9 cellular contexts compared by ENCODE assay signal in the genomic region with DNA sequence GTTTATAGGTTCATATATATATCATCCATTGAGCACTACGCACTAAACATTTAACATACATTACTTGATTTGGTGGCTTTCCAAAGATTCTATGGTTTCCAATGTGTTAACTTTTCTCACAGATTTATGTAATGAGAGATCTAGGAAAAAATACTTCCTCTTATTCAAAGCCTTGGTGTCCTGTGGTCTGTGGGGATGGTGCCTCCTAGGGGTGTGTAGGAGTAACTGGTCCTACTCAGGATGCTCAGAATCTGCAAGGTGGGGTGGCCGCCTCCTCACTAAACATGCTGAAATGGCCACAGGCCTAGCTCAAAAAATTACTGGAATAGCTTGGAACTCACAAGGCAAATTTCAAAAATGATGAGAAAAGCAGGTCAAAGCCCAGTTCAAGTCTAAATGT. TPM values are rescaled to one million over a fixed set of nuclear protein-coding genes. Genes with fewer than 3 reads are reported as not detected.
DNase-seq lines count a peak whose midpoint lies in the region; ATAC-seq, FAIRE-seq and TF ChIP-seq lines count a peak whose summit lies in the region.
"Had no signal": no experiment of that assay in that cellular context is flagged by ENCODE, and none has a peak within 500 bp of the region (broad histone marks: within the 10 kb centered on the region; RNA-seq: fewer than 3 reads in every experiment).

No MANE protein-coding gene starts in this region.

- peaks cover 38% of the 10 kb centered on the region for H3K4me1 ChIP-seq in KMS-11 (ENCODE audit: low read depth, poor library complexity, severe bottlenecking)

- FAIRE-seq in G401.6 (lab: Jason Lieb, UNC) = peak; percentile 27

- H3K27me3 ChIP-seq in KMS-11 (ENCODE audit: insufficient read depth, low read depth) = no peaks in the 10 kb centered on the region

- peaks cover 3% of the 10 kb centered on the region for H3K4me1 Mint-ChIP-seq in mesothelial cell of epicardium

- H3K9ac ChIP-seq in KMS-11 = no peak overlapping the region

- no peaks in the 10 kb centered on the region for H3K36me3 ChIP-seq in KMS-11 (ENCODE audit: insufficient read depth)

- no peak overlapping the region for H2AFZ ChIP-seq in KMS-11 (ENCODE audit: low read depth)

- H3K4me3 ChIP-seq in KMS-11 (IDR thresholded peaks at IDR 0.05; ENCODE audit: insufficient read depth, low read depth, low read length) (no peak overlapping the region), astrocyte of the cerebellum (ENCODE audit: low read depth, low read length) (no peak overlapping the region)

- DNase-seq in astrocyte of the cerebellum (ENCODE audit: low read depth) (no peak), mesothelial cell of epicardium (ENCODE audit: low spot score in 2 of 2, unreplicated experiment in 2 of 2) (no peak), NCI-H510A (lab: John Stamatoyannopoulos, UW) (no peak)
- no peak for DNase-seq in activated CD4-positive, alpha-beta T cell treated with anti-CD3 and anti-CD28 coated beads for 4 hours

- no peak overlapping the region for H3K4me3 Mint-ChIP-seq in mesothelial cell of epicardium

- no peaks in the 10 kb centered on the region; the same call in 1 of the 2 replicates for H3K79me2 ChIP-seq in KMS-11 (ENCODE audit: insufficient read depth, low read depth)

- no peak for ATAC-seq in HG03095 (IDR thresholded peaks at IDR 0.05; ENCODE audit: unreplicated experiment)
- ATAC-seq in HG03280 (IDR thresholded peaks at IDR 0.05; ENCODE audit: unreplicated experiment) = no peak

- H3K27me3 Mint-ChIP-seq in mesothelial cell of epicardium (ENCODE audit: low read depth) = peaks cover 16% of the 10 kb centered on the region

- no peaks in the 10 kb centered on the region for H3K36me3 Mint-ChIP-seq in mesothelial cell of epicardium

- no peak overlapping the region for H3K27ac Mint-ChIP-seq in mesothelial cell of epicardium

- no peaks in the 10 kb centered on the region for H3K9me3 Mint-ChIP-seq in mesothelial cell of epicardium

- in situ Hi-C loops in astrocyte of the cerebellum (cut with HindIII; ENCODE audit: low sequenced_read_pairs) = no loop called here

- H3K27ac ChIP-seq in KMS-11 = no peak overlapping the region

- H4K20me1 ChIP-seq in KMS-11 (ENCODE audit: insufficient read depth) = no peaks in the 10 kb centered on the region

- H3K4me2 ChIP-seq in KMS-11 = no peak overlapping the region

- TF ChIP-seq CTCF in KMS-11 (conservative IDR thresholded peaks at IDR 0.05; ENCODE audit: low read depth, low read length) (peak; percentile 50; the same call in 1 of the 2 replicates), astrocyte of the cerebellum (IDR thresholded peaks at IDR 0.05; ENCODE audit: low read depth, low read length, missing control alignments) (peak; percentile 22), mesothelial cell of epicardium (IDR thresholded peaks at IDR 0.05; ENCODE audit: unreplicated experiment) (peak; percentile 42)

RNA-seq across cellular contexts. Expression of a gene that starts 11.6 kb away (rescaled TPM):
- not detected in 3 replicates for total RNA-seq in mesothelial cell of epicardium
- total RNA-seq: lung microvascular endothelial cell had no signal

RNA-seq across cellular contexts. Expression of a gene that starts 48.7 kb away (rescaled TPM):
- 269 to 275 TPM (median 270 TPM) in 3 replicates for total RNA-seq in mesothelial cell of epicardium
